In genomic region chr7:108310351-108310750, GRCh38 we compare ENCODE assay signal across 18 cellular contexts.
DNase-seq lines count a peak whose midpoint lies in the region; ATAC-seq and TF ChIP-seq lines count a peak whose summit lies in the region.
"Had no signal": no experiment of that assay in that cellular context is flagged by ENCODE, and none has a peak within 500 bp of the region (broad histone marks: within the 10 kb centered on the region; RNA-seq: fewer than 3 reads in every experiment).

No MANE protein-coding gene starts in this region.

- DNase-seq in LHCN-M2 (ENCODE audit: low read depth) (peak; percentile 94), brain microvascular endothelial cell (peak; percentile 65), fibroblast of the aortic adventitia (ENCODE audit: low read depth) (peak; percentile 52), NCI-H146 (lab: John Stamatoyannopoulos, UW) (no peak), NCI-H748 treated with DMSO at 0.1 percent for 48 hours (lab: John Stamatoyannopoulos, UW) (no peak)
- no peak for DNase-seq in central memory CD4-positive, alpha-beta T cell
- DNase-seq: activated CD4-positive, alpha-beta T cell treated with anti-CD3 and anti-CD28 coated beads for 48 hours; activated T-cell treated with anti-CD3 and anti-CD28 coated beads for 4 hours; DMS 273 treated with DMSO at 0.1 percent for 48 hours; hypothalamus; KBM-7; left colon; NCI-H1105 treated with DMSO at 0.1 percent for 48 hours; NCI-H345 had no signal

- TF ChIP-seq CTCF in brain microvascular endothelial cell (IDR thresholded peaks at IDR 0.05; ENCODE audit: low read depth, low read length, missing control alignments) (no peak), fibroblast of the aortic adventitia (IDR thresholded peaks at IDR 0.05; ENCODE audit: insufficient read depth, low read length) (no peak)

- peak overlapping the region; percentile 33 for H3K4me2 ChIP-seq in skeletal muscle satellite cell (ENCODE audit: low read length)
- H3K4me2 ChIP-seq: BLaER1 had no signal

- no peak overlapping the region for H3K4me3 ChIP-seq in brain microvascular endothelial cell (ENCODE audit: low read depth, low read length)
- H3K4me3 ChIP-seq in fibroblast of the aortic adventitia (ENCODE audit: low read depth, low read length): no peak overlapping the region
- H3K4me3 ChIP-seq in skeletal muscle satellite cell (ENCODE audit: low read length): peak overlapping the region; percentile 12
- H3K4me3 ChIP-seq: BLaER1 had no signal

- H3K27me3 ChIP-seq in brain microvascular endothelial cell (replicated peaks) (no peaks in the 10 kb centered on the region), skeletal muscle satellite cell (ENCODE audit: control insufficient read depth, insufficient read depth, low read length) (no peaks in the 10 kb centered on the region)
- H3K27me3 ChIP-seq: BLaER1 had no signal

- peak overlapping the region; percentile 87 for H3K9ac ChIP-seq in skeletal muscle satellite cell (ENCODE audit: low read depth, low read length)
- H3K9ac ChIP-seq: BLaER1 had no signal

- in situ Hi-C loops in brain microvascular endothelial cell (cut with HindIII; ENCODE audit: low pct_ligation_motif_present, low sequenced_read_pairs): no loop called here

- H3K4me1 ChIP-seq in skeletal muscle satellite cell (ENCODE audit: control insufficient read depth, insufficient read depth, low read length): peaks cover 55% of the 10 kb centered on the region
- H3K4me1 ChIP-seq: BLaER1 had no signal

- H3K27ac ChIP-seq in brain microvascular endothelial cell: peak overlapping the region; percentile 86
- H3K27ac ChIP-seq: BLaER1, HL-60 had no signal

- H3K36me3 ChIP-seq in brain microvascular endothelial cell (replicated peaks) (no peaks in the 10 kb centered on the region), skeletal muscle satellite cell (ENCODE audit: insufficient read depth, low read length) (no peaks in the 10 kb centered on the region)
- H3K36me3 ChIP-seq: BLaER1 had no signal

- H3K9me3 ChIP-seq in skeletal muscle satellite cell (replicated peaks; ENCODE audit: low read length): no peaks in the 10 kb centered on the region
- H3K9me3 ChIP-seq: BLaER1 had no signal

- ATAC-seq in GM21515 (IDR thresholded peaks at IDR 0.05; ENCODE audit: unreplicated experiment): no peak
- ATAC-seq: left colon had no signal

Comparison
In these comparisons a context has a peak if more than half of its experiments do, and no peak if none do; other contexts are left out.
1. DNase-seq: peak in LHCN-M2 (single experiment), brain microvascular endothelial cell (single experiment) and fibroblast of the aortic adventitia (single experiment); none in NCI-H146 (single experiment), central memory CD4-positive, alpha-beta T cell (single experiment) and NCI-H748 treated with DMSO at 0.1 percent for 48 hours (single experiment).